In genomic region chr7:150727381-150727780, GRCh38 we compare ENCODE assay signal across 1 cellular context.
TF ChIP-seq lines count a peak whose summit lies in the region.

No MANE protein-coding gene starts in this region.

TF ChIP-seq in HepG2, 621 proteins besides CTCF, POLR2A, EP300 and RAD21 (continues in another document):
- TF ChIP-seq SOX6 (IDR thresholded peaks at IDR 0.05) (no peak), SOX6 (CRISPR knock-in tag; IDR thresholded peaks at IDR 0.05) (peak; percentile 94), ZNF282 (IDR thresholded peaks at IDR 0.05; ENCODE audit: partially characterized antibody) (no peak), PRPF4 (IDR thresholded peaks at IDR 0.05; ENCODE audit: low read depth, low read length, poor library complexity, severe bottlenecking) (no peak), IRX3 (CRISPR knock-in tag; IDR thresholded peaks at IDR 0.05; ENCODE audit: borderline replicate concordance, low read depth) (no peak), KLF6 (CRISPR knock-in tag; IDR thresholded peaks at IDR 0.05) (no peak), ELF3 (CRISPR knock-in tag; IDR thresholded peaks at IDR 0.05) (peak; percentile 36; the same call in 1 of the 2 replicates), CREBL2 (CRISPR knock-in tag; IDR thresholded peaks at IDR 0.05; ENCODE audit: borderline replicate concordance) (no peak), SMAD3 (CRISPR knock-in tag; IDR thresholded peaks at IDR 0.05) (0 out of 2 replicates have a peak, but pooled peaks have one; percentile 56), POGK (CRISPR knock-in tag; conservative IDR thresholded peaks at IDR 0.05) (0 out of 2 replicates have a peak, but pooled peaks have one; percentile 44), ZNF33A (CRISPR knock-in tag; IDR thresholded peaks at IDR 0.05; ENCODE audit: borderline replicate concordance) (no peak), CEBPG (CRISPR knock-in tag; IDR thresholded peaks at IDR 0.05) (peak; percentile 86), CBX5 (CRISPR knock-in tag; IDR thresholded peaks at IDR 0.05; ENCODE audit: borderline replicate concordance) (peak; percentile 75; the same call in 1 of the 2 replicates), FOXA3 (CRISPR knock-in tag; IDR thresholded peaks at IDR 0.05) (peak; percentile 43; the same call in 1 of the 2 replicates), ZNF746 (CRISPR knock-in tag; IDR thresholded peaks at IDR 0.05) (no peak), HIVEP1 (CRISPR knock-in tag; IDR thresholded peaks at IDR 0.05) (no peak), ATF7-NPFF (CRISPR knock-in tag; IDR thresholded peaks at IDR 0.05; ENCODE audit: low read depth) (no peak), ZNF432 (CRISPR knock-in tag; IDR thresholded peaks at IDR 0.05; ENCODE audit: borderline replicate concordance) (no peak), ESRRA (CRISPR knock-in tag; IDR thresholded peaks at IDR 0.05; ENCODE audit: low read depth) (no peak), TARDBP (CRISPR knock-in tag; IDR thresholded peaks at IDR 0.05) (peak; percentile 54; the same call in 1 of the 2 replicates), SIN3A (IDR thresholded peaks at IDR 0.05; ENCODE audit: borderline replicate concordance, low read depth, low read length) (no peak), ZNF775 (CRISPR knock-in tag; IDR thresholded peaks at IDR 0.05; ENCODE audit: borderline replicate concordance) (peak; percentile 81; the same call in 1 of the 2 replicates), PAXIP1 (CRISPR knock-in tag; conservative IDR thresholded peaks at IDR 0.05) (peak; percentile 70), ATF4 (CRISPR knock-in tag; IDR thresholded peaks at IDR 0.05) (peak in 1 of 2 experiments; percentile 90; a peak in 2 of 4 replicates), TSC22D2 (CRISPR knock-in tag; IDR thresholded peaks at IDR 0.05; ENCODE audit: borderline replicate concordance) (no peak), ZNF331 (CRISPR knock-in tag; IDR thresholded peaks at IDR 0.05) (peak; percentile 83; the same call in 1 of the 2 replicates), JARID2 (CRISPR knock-in tag; IDR thresholded peaks at IDR 0.05; ENCODE audit: insufficient replicate concordance) (no peak), NR0B2 (CRISPR knock-in tag; IDR thresholded peaks at IDR 0.05) (no peak), RFX5 (IDR thresholded peaks at IDR 0.05; ENCODE audit: low read depth, low read length) (no peak), ZFP90 (CRISPR knock-in tag; IDR thresholded peaks at IDR 0.05; ENCODE audit: borderline replicate concordance) (no peak), MED13 (CRISPR knock-in tag; IDR thresholded peaks at IDR 0.05) (no peak), ZFP82 (CRISPR knock-in tag; IDR thresholded peaks at IDR 0.05; ENCODE audit: borderline replicate concordance) (no peak), UBTF (CRISPR knock-in tag; IDR thresholded peaks at IDR 0.05) (0 out of 2 replicates have a peak, but pooled peaks have one; percentile 17)
- TF ChIP-seq, protein P1, sequence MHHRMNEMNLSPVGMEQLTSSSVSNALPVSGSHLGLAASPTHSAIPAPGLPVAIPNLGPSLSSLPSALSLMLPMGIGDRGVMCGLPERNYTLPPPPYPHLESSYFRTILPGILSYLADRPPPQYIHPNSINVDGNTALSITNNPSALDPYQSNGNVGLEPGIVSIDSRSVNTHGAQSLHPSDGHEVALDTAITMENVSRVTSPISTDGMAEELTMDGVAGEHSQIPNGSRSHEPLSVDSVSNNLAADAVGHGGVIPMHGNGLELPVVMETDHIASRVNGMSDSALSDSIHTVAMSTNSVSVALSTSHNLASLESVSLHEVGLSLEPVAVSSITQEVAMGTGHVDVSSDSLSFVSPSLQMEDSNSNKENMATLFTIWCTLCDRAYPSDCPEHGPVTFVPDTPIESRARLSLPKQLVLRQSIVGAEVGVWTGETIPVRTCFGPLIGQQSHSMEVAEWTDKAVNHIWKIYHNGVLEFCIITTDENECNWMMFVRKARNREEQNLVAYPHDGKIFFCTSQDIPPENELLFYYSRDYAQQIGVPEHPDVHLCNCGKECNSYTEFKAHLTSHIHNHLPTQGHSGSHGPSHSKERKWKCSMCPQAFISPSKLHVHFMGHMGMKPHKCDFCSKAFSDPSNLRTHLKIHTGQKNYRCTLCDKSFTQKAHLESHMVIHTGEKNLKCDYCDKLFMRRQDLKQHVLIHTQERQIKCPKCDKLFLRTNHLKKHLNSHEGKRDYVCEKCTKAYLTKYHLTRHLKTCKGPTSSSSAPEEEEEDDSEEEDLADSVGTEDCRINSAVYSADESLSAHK (CRISPR knock-in tag; IDR thresholded peaks at IDR 0.05; ENCODE audit: borderline replicate concordance), result no peak
- TF ChIP-seq, protein P2, sequence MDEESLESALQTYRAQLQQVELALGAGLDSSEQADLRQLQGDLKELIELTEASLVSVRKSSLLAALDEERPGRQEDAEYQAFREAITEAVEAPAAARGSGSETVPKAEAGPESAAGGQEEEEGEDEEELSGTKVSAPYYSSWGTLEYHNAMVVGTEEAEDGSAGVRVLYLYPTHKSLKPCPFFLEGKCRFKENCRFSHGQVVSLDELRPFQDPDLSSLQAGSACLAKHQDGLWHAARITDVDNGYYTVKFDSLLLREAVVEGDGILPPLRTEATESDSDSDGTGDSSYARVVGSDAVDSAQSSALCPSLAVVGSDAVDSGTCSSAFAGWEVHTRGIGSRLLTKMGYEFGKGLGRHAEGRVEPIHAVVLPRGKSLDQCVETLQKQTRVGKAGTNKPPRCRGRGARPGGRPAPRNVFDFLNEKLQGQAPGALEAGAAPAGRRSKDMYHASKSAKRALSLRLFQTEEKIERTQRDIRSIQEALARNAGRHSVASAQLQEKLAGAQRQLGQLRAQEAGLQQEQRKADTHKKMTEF (CRISPR knock-in tag; IDR thresholded peaks at IDR 0.05), result peak; percentile 37; the same call in 1 of the 2 replicates
- TF ChIP-seq, protein P3, sequence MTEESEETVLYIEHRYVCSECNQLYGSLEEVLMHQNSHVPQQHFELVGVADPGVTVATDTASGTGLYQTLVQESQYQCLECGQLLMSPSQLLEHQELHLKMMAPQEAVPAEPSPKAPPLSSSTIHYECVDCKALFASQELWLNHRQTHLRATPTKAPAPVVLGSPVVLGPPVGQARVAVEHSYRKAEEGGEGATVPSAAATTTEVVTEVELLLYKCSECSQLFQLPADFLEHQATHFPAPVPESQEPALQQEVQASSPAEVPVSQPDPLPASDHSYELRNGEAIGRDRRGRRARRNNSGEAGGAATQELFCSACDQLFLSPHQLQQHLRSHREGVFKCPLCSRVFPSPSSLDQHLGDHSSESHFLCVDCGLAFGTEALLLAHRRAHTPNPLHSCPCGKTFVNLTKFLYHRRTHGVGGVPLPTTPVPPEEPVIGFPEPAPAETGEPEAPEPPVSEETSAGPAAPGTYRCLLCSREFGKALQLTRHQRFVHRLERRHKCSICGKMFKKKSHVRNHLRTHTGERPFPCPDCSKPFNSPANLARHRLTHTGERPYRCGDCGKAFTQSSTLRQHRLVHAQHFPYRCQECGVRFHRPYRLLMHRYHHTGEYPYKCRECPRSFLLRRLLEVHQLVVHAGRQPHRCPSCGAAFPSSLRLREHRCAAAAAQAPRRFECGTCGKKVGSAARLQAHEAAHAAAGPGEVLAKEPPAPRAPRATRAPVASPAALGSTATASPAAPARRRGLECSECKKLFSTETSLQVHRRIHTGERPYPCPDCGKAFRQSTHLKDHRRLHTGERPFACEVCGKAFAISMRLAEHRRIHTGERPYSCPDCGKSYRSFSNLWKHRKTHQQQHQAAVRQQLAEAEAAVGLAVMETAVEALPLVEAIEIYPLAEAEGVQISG (CRISPR knock-in tag; IDR thresholded peaks at IDR 0.05), result 0 out of 2 replicates have a peak, but pooled peaks have one; percentile 28
- TF ChIP-seq, protein P4, sequence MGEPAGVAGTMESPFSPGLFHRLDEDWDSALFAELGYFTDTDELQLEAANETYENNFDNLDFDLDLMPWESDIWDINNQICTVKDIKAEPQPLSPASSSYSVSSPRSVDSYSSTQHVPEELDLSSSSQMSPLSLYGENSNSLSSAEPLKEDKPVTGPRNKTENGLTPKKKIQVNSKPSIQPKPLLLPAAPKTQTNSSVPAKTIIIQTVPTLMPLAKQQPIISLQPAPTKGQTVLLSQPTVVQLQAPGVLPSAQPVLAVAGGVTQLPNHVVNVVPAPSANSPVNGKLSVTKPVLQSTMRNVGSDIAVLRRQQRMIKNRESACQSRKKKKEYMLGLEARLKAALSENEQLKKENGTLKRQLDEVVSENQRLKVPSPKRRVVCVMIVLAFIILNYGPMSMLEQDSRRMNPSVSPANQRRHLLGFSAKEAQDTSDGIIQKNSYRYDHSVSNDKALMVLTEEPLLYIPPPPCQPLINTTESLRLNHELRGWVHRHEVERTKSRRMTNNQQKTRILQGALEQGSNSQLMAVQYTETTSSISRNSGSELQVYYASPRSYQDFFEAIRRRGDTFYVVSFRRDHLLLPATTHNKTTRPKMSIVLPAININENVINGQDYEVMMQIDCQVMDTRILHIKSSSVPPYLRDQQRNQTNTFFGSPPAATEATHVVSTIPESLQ (CRISPR knock-in tag; conservative IDR thresholded peaks at IDR 0.05), result no peak
